ENCODE assay signal across 8 cellular contexts in genomic region chr17:29778936-29779811, GRCh38.
DNase-seq lines count a peak whose midpoint lies in the region; ATAC-seq lines count a peak whose summit lies in the region.

No MANE protein-coding gene starts in this region.

- WGBS in GM23248 (ENCODE audit: low coverage in 1 of 2, low lambda C conversion rate in 2 of 2, missing lambda C conversion rate in 2 of 2), 2 experiments: 27 to 32% methylated on average over 6 to 8 of the region's 8 CpGs

- H3K4me2 ChIP-seq in GM23248 (ENCODE audit: unreplicated experiment): no peak overlapping the region

- peak overlapping the region; percentile 38; the same call in 1 of the 2 replicates for H2AFZ ChIP-seq in GM23248

- 0 out of 2 replicates have a peak, but pooled peaks cover 3% of the 10 kb centered on the region for H3K36me3 ChIP-seq in GM23248 (ENCODE audit: low read depth)

- H4K20me1 ChIP-seq in GM23248 (ENCODE audit: insufficient read depth): no peaks in the 10 kb centered on the region

- DNase-seq in C1 segment of cervical spinal cord (lab: John Stamatoyannopoulos, UW): peak in 11 of 14 donors; percentile 13 to 72 (median 42)
- DNase-seq in GM23248: peak; percentile 75
- DNase-seq in NCI-H345 (lab: John Stamatoyannopoulos, UW): peak; percentile 28
- peak; percentile 69 for DNase-seq in central memory CD4-positive, alpha-beta T cell
- DNase-seq in left kidney (ENCODE audit: low read depth, low spot score): peak; percentile 78
- DNase-seq in stimulated activated CD4-positive, alpha-beta T cell treated with anti-CD3 and anti-CD28 coated beads, Interleukin-4, amount 100 ng/mL, for 4 hours: peak; percentile 76 to 79

- H3K27ac ChIP-seq in GM23248: no peak overlapping the region

- no peaks in the 10 kb centered on the region for H3K27me3 ChIP-seq in GM23248 (replicated peaks; ENCODE audit: insufficient read depth)

- H3K9ac ChIP-seq in GM23248: no peak overlapping the region

- H3K4me1 ChIP-seq in GM23248 (ENCODE audit: insufficient read depth): no peaks in the 10 kb centered on the region

- no peak overlapping the region for H3K4me3 ChIP-seq in GM23248

- peak; percentile 96 to 100 for ATAC-seq in activated CD4-positive, CD25-positive, alpha-beta regulatory T cell treated with anti-CD3 and anti-CD28 coated beads, Interleukin-2, amount 50 U/mL, for 24 hours
- no peak for ATAC-seq in GM19035 (IDR thresholded peaks at IDR 0.05; ENCODE audit: unreplicated experiment)

- no peaks in the 10 kb centered on the region for H3K79me2 ChIP-seq in GM23248 (ENCODE audit: insufficient read depth)

- no peaks in the 10 kb centered on the region for H3K9me2 ChIP-seq in GM23248 (ENCODE audit: insufficient read depth)

- in situ Hi-C loops in GM23248 (cut with MboI): loop anchor here (10.0 kb wide), 1 partner anchor 134 kb away; no protein-coding TSS in a partner anchor

- no peaks in the 10 kb centered on the region for H3K9me3 ChIP-seq in GM23248 (ENCODE audit: low read depth)

- H3F3A ChIP-seq in GM23248 (ENCODE audit: insufficient read depth): no peaks in the 10 kb centered on the region

Comparison
In these comparisons a context has a peak if more than half of its experiments do, and no peak if none do; other contexts are left out.
1. DNase-seq: peak in every context shown above with its lines; median percentile 78 in left kidney; 78 in stimulated activated CD4-positive, alpha-beta T cell treated with anti-CD3 and anti-CD28 coated beads, Interleukin-4, amount 100 ng/mL, for 4 hours; 75 in GM23248; 69 in central memory CD4-positive, alpha-beta T cell; 42 in C1 segment of cervical spinal cord; 28 in NCI-H345.